ENCODE assay signal across 7 cellular contexts in genomic region chr15:84401891-84402840, GRCh38.
DNase-seq lines count a peak whose midpoint lies in the region; ATAC-seq and TF ChIP-seq lines count a peak whose summit lies in the region.
"Not testable (repeated sequence)": the region's sequence is repeated elsewhere in the genome, so short reads cannot be mapped to it uniquely, and the experiment has no call there.

No MANE protein-coding gene starts in this region.

- H3K9me3 ChIP-seq in WERI-Rb-1 (ENCODE audit: severe bottlenecking), result not testable (repeated sequence)
- peaks cover 0 to 11% of the 10 kb centered on the region in 2 donors for H3K9me3 ChIP-seq in lung (ENCODE audit: control insufficient read depth in 2 of 2, insufficient read depth in 1 of 2, low read length in 1 of 2)

- H3K4me3 Mint-ChIP-seq in activated T-cell treated with anti-CD3 and anti-CD28 coated beads, Interleukin-2, amount 50 U/mL, for 24 hours, result not testable (repeated sequence)

- H3K27me3 ChIP-seq in WERI-Rb-1 (ENCODE audit: insufficient read depth, low read depth, severe bottlenecking); lung (ENCODE audit: control insufficient read depth, insufficient read depth): not testable (repeated sequence)

- peak; percentile 4 for DNase-seq in WERI-Rb-1
- DNase-seq in activated T-cell treated with anti-CD3 and anti-CD28 coated beads, Interleukin-2, amount 50 U/mL, for 24 hours, result peak; percentile 12
- DNase-seq in coronary artery (ENCODE audit: low spot score), result peak; percentile 69
- DNase-seq in cardiac septum (ENCODE audit: low spot score), result peak; percentile 63
- peak; percentile 25 for DNase-seq in lung (ENCODE audit: low spot score)
- peak; percentile 64 for DNase-seq in posterior vena cava (ENCODE audit: low spot score)
- DNase-seq in ureter (ENCODE audit: low spot score), result peak; percentile 34

- not testable (repeated sequence) for TF ChIP-seq CTCF in WERI-Rb-1 (IDR thresholded peaks at IDR 0.05; ENCODE audit: low read depth, low read length); coronary artery (IDR thresholded peaks at IDR 0.05); lung (IDR thresholded peaks at IDR 0.05; ENCODE audit: control extremely low read depth, extremely low read depth)

- H3K4me3 ChIP-seq in WERI-Rb-1 (ENCODE audit: low read depth, low read length); coronary artery; lung: not testable (repeated sequence)

- H3K27me3 Mint-ChIP-seq in activated T-cell treated with anti-CD3 and anti-CD28 coated beads, Interleukin-2, amount 50 U/mL, for 24 hours, result not testable (repeated sequence)

- not testable (repeated sequence) for ATAC-seq in lung (ENCODE audit: insufficient read depth, low FRiP score)

- 92 to 96% methylated on average over 12 to 14 of the region's 14 CpGs for WGBS in lung, 2 donors

- H3K4me1 Mint-ChIP-seq in activated T-cell treated with anti-CD3 and anti-CD28 coated beads, Interleukin-2, amount 50 U/mL, for 24 hours (ENCODE audit: low read depth), result not testable (repeated sequence)

- not testable (repeated sequence) for H3K36me3 Mint-ChIP-seq in activated T-cell treated with anti-CD3 and anti-CD28 coated beads, Interleukin-2, amount 50 U/mL, for 24 hours (ENCODE audit: low read depth)

- H3K9me3 Mint-ChIP-seq in activated T-cell treated with anti-CD3 and anti-CD28 coated beads, Interleukin-2, amount 50 U/mL, for 24 hours, result not testable (repeated sequence)

- not testable (repeated sequence) for H3K27ac Mint-ChIP-seq in activated T-cell treated with anti-CD3 and anti-CD28 coated beads, Interleukin-2, amount 50 U/mL, for 24 hours

- intact Hi-C loops in cardiac septum (cut with DNase I); posterior vena cava (cut with DNase I): not testable (repeated sequence)

- not testable (repeated sequence) for H3K36me3 ChIP-seq in WERI-Rb-1; lung (ENCODE audit: control insufficient read depth in 2 of 2, insufficient read depth in 2 of 2, low read length in 2 of 2)

- not testable (repeated sequence) for H3K4me1 ChIP-seq in lung (ENCODE audit: control insufficient read depth in 2 of 2, insufficient read depth in 2 of 2, low read length in 2 of 2)

- not testable (repeated sequence) for H3K27ac ChIP-seq in WERI-Rb-1; coronary artery; lung (ENCODE audit: low read depth in 1 of 2, low read length in 1 of 2)

Comparison
In these comparisons a context has a peak if more than half of its experiments do, and no peak if none do; other contexts are left out.
1. DNase-seq: peak in every context shown above with its lines; median percentile 69 in coronary artery; 64 in posterior vena cava; 63 in cardiac septum; 34 in ureter; 25 in lung; 12 in activated T-cell treated with anti-CD3 and anti-CD28 coated beads, Interleukin-2, amount 50 U/mL, for 24 hours; 4 in WERI-Rb-1.